Comparison of ENCODE assay signal across 15 cellular contexts in genomic region chr7:130952477-130952876, GRCh38.
DNase-seq lines count a peak whose midpoint lies in the region; ATAC-seq and TF ChIP-seq lines count a peak whose summit lies in the region.
"Had no signal": no experiment of that assay in that cellular context is flagged by ENCODE, and none has a peak within 500 bp of the region (broad histone marks: within the 10 kb centered on the region; RNA-seq: fewer than 3 reads in every experiment).

No MANE protein-coding gene starts in this region.

- peaks cover 9 to 62% (median 47%) of the 10 kb centered on the region in 4 donors for H3K4me1 Mint-ChIP-seq in CD4-positive, CD25-positive, alpha-beta regulatory T cell
- H3K4me1 Mint-ChIP-seq in activated T-helper 1 cell treated with anti-CD3 and anti-CD28 coated beads, Interleukin-12 subunit alpha, Interleukin-12 subunit beta, Interleukin-2, Interleukin-4 antibody, amounts not matched to agents 30 ng/mL and 10 ng/mL and 1 ng/mL, durations not matched to agents 14 hours and 24 hours and 36 hours (ENCODE audit: low read depth): peaks cover 9% of the 10 kb centered on the region
- peaks cover 24% of the 10 kb centered on the region for H3K4me1 Mint-ChIP-seq in osteocyte (ENCODE audit: unreplicated experiment)

- peak overlapping the region; percentile 97 for H3K27ac ChIP-seq in CD4-positive, CD25-positive, alpha-beta regulatory T cell (ENCODE audit: insufficient read depth, low read length, poor library complexity, severe bottlenecking)

- ATAC-seq in CD4-positive, CD25-positive, alpha-beta regulatory T cell (ENCODE audit: low read depth in 2 of 2): no peak
- ATAC-seq: right cardiac atrium had no signal

- intact Hi-C loops in activated T-helper 1 cell treated with anti-CD3 and anti-CD28 coated beads, Interleukin-12 subunit alpha, Interleukin-12 subunit beta, Interleukin-2, Interleukin-4 antibody, amounts not matched to agents 30 ng/mL and 10 ng/mL and 1 ng/mL, durations not matched to agents 14 hours and 24 hours and 36 hours (cut with micrococcal nuclease): no loop called here

- H3K4me1 ChIP-seq in CD4-positive, CD25-positive, alpha-beta regulatory T cell (ENCODE audit: control insufficient read depth, insufficient read depth, low read length, poor library complexity, severe bottlenecking): peaks cover 96% of the 10 kb centered on the region

- H3K27me3 Mint-ChIP-seq in CD4-positive, CD25-positive, alpha-beta regulatory T cell: no peaks in the 10 kb centered on the region
- H3K27me3 Mint-ChIP-seq in activated T-helper 1 cell treated with anti-CD3 and anti-CD28 coated beads, Interleukin-12 subunit alpha, Interleukin-12 subunit beta, Interleukin-2, Interleukin-4 antibody, amounts not matched to agents 30 ng/mL and 10 ng/mL and 1 ng/mL, durations not matched to agents 14 hours and 24 hours and 36 hours (ENCODE audit: insufficient read depth): no peaks in the 10 kb centered on the region
- H3K27me3 Mint-ChIP-seq in osteocyte (ENCODE audit: unreplicated experiment): no peaks in the 10 kb centered on the region

- no peak for DNase-seq in CD4-positive, CD25-positive, alpha-beta regulatory T cell
- DNase-seq in GM12864 (ENCODE audit: low read depth) (no peak), osteocyte (ENCODE audit: extremely low spot score, unreplicated experiment) (no peak), LoVo (ENCODE audit: low spot score) (no peak), G401 (ENCODE audit: low spot score) (no peak), NCI-H1048 (lab: John Stamatoyannopoulos, UW) (no peak)
- no peak for DNase-seq in activated T-helper 1 cell treated with anti-CD3 and anti-CD28 coated beads, Interleukin-12 subunit alpha, Interleukin-12 subunit beta, Interleukin-2, Interleukin-4 antibody, amounts not matched to agents 30 ng/mL and 10 ng/mL and 1 ng/mL, durations not matched to agents 14 hours and 24 hours and 36 hours (ENCODE audit: low spot score)
- DNase-seq: activated CD4-positive, alpha-beta T cell treated with anti-CD3 and anti-CD28 coated beads for 1 hour; activated CD8-positive, alpha-beta memory T cell treated with anti-CD3 and anti-CD28 coated beads, Interleukin-2, amount 50 U/mL, for 48 hours; activated gamma-delta T cell; Kasumi-1; NCI-H1092 treated with DMSO at 0.1 percent for 48 hours; NCI-H510A treated with DMSO at 0.1 percent for 48 hours; right cardiac atrium; SHP77 treated with DMSO at 0.1 percent for 48 hours had no signal

- H3K4me3 ChIP-seq in CD4-positive, CD25-positive, alpha-beta regulatory T cell (ENCODE audit: low read depth, low read length): peak overlapping the region; percentile 98
- H3K4me3 ChIP-seq in GM12864 (ENCODE audit: low read depth, low read length): peak overlapping the region; percentile 43

- no peaks in the 10 kb centered on the region for H3K9me3 ChIP-seq in CD4-positive, CD25-positive, alpha-beta regulatory T cell (ENCODE audit: control insufficient read depth in 2 of 2, low read length in 2 of 2)

- TF ChIP-seq CTCF in GM12864 (IDR thresholded peaks at IDR 0.05; ENCODE audit: low read depth, low read length, missing control alignments): no peak
- no peak for TF ChIP-seq CTCF in osteocyte (IDR thresholded peaks at IDR 0.05)

- H3K27me3 ChIP-seq in CD4-positive, CD25-positive, alpha-beta regulatory T cell (ENCODE audit: control insufficient read depth, insufficient read depth, low read length): no peaks in the 10 kb centered on the region

- in situ Hi-C loops in G401 (cut with HindIII; ENCODE audit: low sequenced_read_pairs): no loop called here

- H3K4me3 Mint-ChIP-seq in CD4-positive, CD25-positive, alpha-beta regulatory T cell: no peak overlapping the region
- peak overlapping the region; percentile 31 for H3K4me3 Mint-ChIP-seq in activated T-helper 1 cell treated with anti-CD3 and anti-CD28 coated beads, Interleukin-12 subunit alpha, Interleukin-12 subunit beta, Interleukin-2, Interleukin-4 antibody, amounts not matched to agents 30 ng/mL and 10 ng/mL and 1 ng/mL, durations not matched to agents 14 hours and 24 hours and 36 hours
- H3K4me3 Mint-ChIP-seq in osteocyte (ENCODE audit: unreplicated experiment): no peak overlapping the region

- no peaks in the 10 kb centered on the region for H3K9me3 Mint-ChIP-seq in CD4-positive, CD25-positive, alpha-beta regulatory T cell
- no peaks in the 10 kb centered on the region for H3K9me3 Mint-ChIP-seq in activated T-helper 1 cell treated with anti-CD3 and anti-CD28 coated beads, Interleukin-12 subunit alpha, Interleukin-12 subunit beta, Interleukin-2, Interleukin-4 antibody, amounts not matched to agents 30 ng/mL and 10 ng/mL and 1 ng/mL, durations not matched to agents 14 hours and 24 hours and 36 hours
- H3K9me3 Mint-ChIP-seq in osteocyte (ENCODE audit: unreplicated experiment): no peaks in the 10 kb centered on the region

- peaks cover 30% of the 10 kb centered on the region for H3K36me3 ChIP-seq in CD4-positive, CD25-positive, alpha-beta regulatory T cell (ENCODE audit: control insufficient read depth, insufficient read depth, low read length)

- peaks cover 3% of the 10 kb centered on the region for H3K36me3 Mint-ChIP-seq in CD4-positive, CD25-positive, alpha-beta regulatory T cell
- peaks cover 50% of the 10 kb centered on the region for H3K36me3 Mint-ChIP-seq in activated T-helper 1 cell treated with anti-CD3 and anti-CD28 coated beads, Interleukin-12 subunit alpha, Interleukin-12 subunit beta, Interleukin-2, Interleukin-4 antibody, amounts not matched to agents 30 ng/mL and 10 ng/mL and 1 ng/mL, durations not matched to agents 14 hours and 24 hours and 36 hours (ENCODE audit: low read depth)
- peaks cover 18% of the 10 kb centered on the region for H3K36me3 Mint-ChIP-seq in osteocyte (ENCODE audit: unreplicated experiment)

- peak overlapping the region in 1 of 3 donors; percentile 92 for H3K27ac Mint-ChIP-seq in CD4-positive, CD25-positive, alpha-beta regulatory T cell
- H3K27ac Mint-ChIP-seq in activated T-helper 1 cell treated with anti-CD3 and anti-CD28 coated beads, Interleukin-12 subunit alpha, Interleukin-12 subunit beta, Interleukin-2, Interleukin-4 antibody, amounts not matched to agents 30 ng/mL and 10 ng/mL and 1 ng/mL, durations not matched to agents 14 hours and 24 hours and 36 hours: peak overlapping the region; percentile 55
- H3K27ac Mint-ChIP-seq in osteocyte (ENCODE audit: unreplicated experiment): peak overlapping the region; percentile 63
